In the genomic region with DNA sequence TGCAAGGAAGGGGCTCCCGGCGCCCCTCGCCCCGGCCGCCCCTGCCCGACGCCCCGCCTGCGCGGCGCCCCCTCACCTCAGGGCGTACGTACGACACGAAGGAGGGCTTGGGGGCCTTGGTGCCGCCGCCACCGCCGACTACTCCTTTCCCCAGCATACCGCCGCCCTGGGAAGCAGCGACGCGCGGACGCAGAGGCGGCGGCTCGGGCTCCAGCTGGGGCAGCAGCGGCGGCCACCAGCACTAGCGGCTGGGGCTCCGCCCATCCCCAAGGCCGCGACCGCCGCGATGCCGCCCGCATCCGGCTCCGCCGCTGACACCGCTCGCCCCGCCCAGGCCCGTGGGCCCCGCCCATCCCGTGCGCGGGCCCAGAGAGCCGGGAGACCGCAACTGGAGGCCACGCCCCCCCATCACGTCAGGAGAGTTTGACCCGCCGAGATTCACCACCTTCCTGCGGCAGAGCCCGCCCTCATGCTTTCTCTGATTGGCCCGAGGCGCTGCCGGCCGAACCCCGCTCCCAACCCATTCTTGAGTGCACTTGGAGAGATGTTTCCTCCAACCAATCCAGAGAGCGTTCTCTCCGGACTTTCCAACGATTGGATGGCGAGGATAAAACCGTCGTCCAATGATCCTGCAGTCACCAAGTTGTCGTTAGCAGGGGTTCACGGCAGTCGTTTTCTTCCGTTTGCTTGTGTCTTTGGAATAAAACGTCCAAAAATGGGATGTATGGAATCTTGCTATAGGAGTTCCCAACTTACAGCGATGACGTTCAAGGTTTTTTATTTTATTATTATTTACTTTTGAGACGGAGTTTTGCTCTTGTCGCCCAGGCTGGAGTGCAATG, we compare ENCODE assay signal across 8 cellular contexts. TPM values are rescaled to one million over a fixed set of nuclear protein-coding genes. Genes with fewer than 3 reads are reported as not detected.
DNase-seq lines count a peak whose midpoint lies in the region; ATAC-seq and TF ChIP-seq lines count a peak whose summit lies in the region.

A gene with protein sequence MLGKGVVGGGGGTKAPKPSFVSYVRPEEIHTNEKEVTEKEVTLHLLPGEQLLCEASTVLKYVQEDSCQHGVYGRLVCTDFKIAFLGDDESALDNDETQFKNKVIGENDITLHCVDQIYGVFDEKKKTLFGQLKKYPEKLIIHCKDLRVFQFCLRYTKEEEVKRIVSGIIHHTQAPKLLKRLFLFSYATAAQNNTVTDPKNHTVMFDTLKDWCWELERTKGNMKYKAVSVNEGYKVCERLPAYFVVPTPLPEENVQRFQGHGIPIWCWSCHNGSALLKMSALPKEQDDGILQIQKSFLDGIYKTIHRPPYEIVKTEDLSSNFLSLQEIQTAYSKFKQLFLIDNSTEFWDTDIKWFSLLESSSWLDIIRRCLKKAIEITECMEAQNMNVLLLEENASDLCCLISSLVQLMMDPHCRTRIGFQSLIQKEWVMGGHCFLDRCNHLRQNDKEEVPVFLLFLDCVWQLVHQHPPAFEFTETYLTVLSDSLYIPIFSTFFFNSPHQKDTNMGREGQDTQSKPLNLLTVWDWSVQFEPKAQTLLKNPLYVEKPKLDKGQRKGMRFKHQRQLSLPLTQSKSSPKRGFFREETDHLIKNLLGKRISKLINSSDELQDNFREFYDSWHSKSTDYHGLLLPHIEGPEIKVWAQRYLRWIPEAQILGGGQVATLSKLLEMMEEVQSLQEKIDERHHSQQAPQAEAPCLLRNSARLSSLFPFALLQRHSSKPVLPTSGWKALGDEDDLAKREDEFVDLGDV (minus strand): TSS at position 258 of the 842 bp plus-strand sequence. CDS start 101 bp downstream, at position 157.

- CTCF ChIA-PET in GM10248 (lab: Yijun Ruan, JAX) = interaction anchor here (1.0 to 1.4 kb wide), 4 partner anchors 13 to 80 kb away, joined by 3 read pairs; no protein-coding TSS in a partner anchor

- DNase-seq in GM10248 (ENCODE audit: extremely low spot score) = peak; percentile 100
- DNase-seq in NCI-H1105 (lab: John Stamatoyannopoulos, UW) = peak; percentile 99
- DNase-seq in SKM-1 treated with dmso at 0.1 percent for 144 hours (lab: John Stamatoyannopoulos, UW; ENCODE audit: unreplicated experiment) = peak; percentile 99
- peak; percentile 98 for DNase-seq in glomerular endothelial cell (ENCODE audit: extremely low read depth, low read depth, low spot score)
- DNase-seq in occipital lobe (lab: John Stamatoyannopoulos, UW) = peak; percentile 98

- H3K4me3 Mint-ChIP-seq in activated naive CD8-positive, alpha-beta T cell = peak within 1 kb of the TSS; percentile 91

- no peak for TF ChIP-seq CTCF in GM10248 (IDR thresholded peaks at IDR 0.05; ENCODE audit: control extremely low read depth, extremely low read depth, low read depth, missing control alignments)

- peaks cover 5% of the 10 kb centered on the region for H3K36me3 Mint-ChIP-seq in activated naive CD8-positive, alpha-beta T cell

- H3K4me1 Mint-ChIP-seq in activated naive CD8-positive, alpha-beta T cell (ENCODE audit: low read depth) = peaks cover 37% of the 10 kb centered on the region

- no peaks in the 10 kb centered on the region for H3K27me3 Mint-ChIP-seq in activated naive CD8-positive, alpha-beta T cell

- H3K27ac ChIP-seq in temporal lobe (ENCODE audit: low read depth, low read length) = peak within 1 kb of the TSS; percentile 80

- H3K9me3 Mint-ChIP-seq in activated naive CD8-positive, alpha-beta T cell (ENCODE audit: low read depth) = no peaks in the 10 kb centered on the region

- peak; percentile 89 for ATAC-seq in HG02623 (IDR thresholded peaks at IDR 0.05; ENCODE audit: unreplicated experiment)

- peak within 1 kb of the TSS; percentile 86 for H3K27ac Mint-ChIP-seq in activated naive CD8-positive, alpha-beta T cell

- POLR2A ChIA-PET in GM10248 (lab: Yijun Ruan, JAX) = interaction anchor here (0.6 kb wide), 1 partner anchor 29 kb away, joined by 6 read pairs; no protein-coding TSS in a partner anchor

RNA-seq across cellular contexts. Expression of the gene that starts here (rescaled TPM):
- total RNA-seq in glomerular endothelial cell (33.9 and 46.1 TPM in 2 replicates), occipital lobe (23.2 TPM), temporal lobe (18.4 TPM)

Comparison
In these comparisons a context has a peak if more than half of its experiments do, and no peak if none do; other contexts are left out.
1. Peak in every context shown above with its lines: DNase-seq, ATAC-seq and H3K27ac ChIP-seq.